In genomic region chrY:15775880-15776279, GRCh38 we compare ENCODE assay signal across 5 cellular contexts.
"Had no signal": no experiment of that assay in that cellular context is flagged by ENCODE, and none has a peak within 500 bp of the region (broad histone marks: within the 10 kb centered on the region; RNA-seq: fewer than 3 reads in every experiment).

No MANE protein-coding gene starts in this region.

- DNase-seq: GM23248, H9, HCEC 1CT, IMR-90 had no signal

- H3K9ac ChIP-seq: GM23248 had no signal

- H3K4me3 ChIP-seq: GM23248, K562 had no signal

- H3K27ac ChIP-seq: GM23248 had no signal

- H2AFZ ChIP-seq: GM23248 had no signal
